36 cellular contexts compared by ENCODE assay signal in the genomic region with DNA sequence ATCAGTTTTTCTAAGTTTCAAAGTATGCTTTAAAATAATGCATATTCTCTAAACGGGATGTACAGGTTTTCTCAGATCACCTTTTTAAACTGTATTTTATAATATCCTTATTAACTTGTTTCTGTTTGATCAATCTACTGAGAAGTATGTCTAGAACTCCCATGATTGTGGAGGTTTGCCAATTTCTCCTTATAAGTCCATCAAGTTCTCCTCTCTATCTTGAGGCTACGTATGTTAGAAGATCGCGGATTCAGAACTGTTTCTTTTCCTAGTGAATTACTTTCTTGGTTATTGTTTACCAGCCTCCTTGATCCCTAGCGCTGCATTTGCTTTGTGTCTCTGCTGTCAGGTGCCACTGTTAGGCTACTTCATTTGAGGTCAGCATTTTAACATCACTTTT.
"Had no signal": no experiment of that assay in that cellular context is flagged by ENCODE, and none has a peak within 500 bp of the region (broad histone marks: within the 10 kb centered on the region; RNA-seq: fewer than 3 reads in every experiment).

No MANE protein-coding gene starts in this region.

- H3K4me3 ChIP-seq: ascending aorta, cardiac muscle cell had no signal

- H3K4me3 Mint-ChIP-seq: activated B cell treated with CpG ODN at 0.5 μM for 24 hours; activated CD4-positive, alpha-beta memory T cell treated with anti-CD3 and anti-CD28 coated beads for 36 hours; activated CD4-positive, alpha-beta T cell treated with anti-CD3 and anti-CD28 coated beads, Interleukin-2, amount 10 ng/mL, durations not matched to agents 24 days and 14 days; activated naive CD4-positive, alpha-beta T cell treated with anti-CD3 and anti-CD28 coated beads, Interleukin-2, amount 10 ng/mL, durations not matched to agents 7 days and 5 days; activated naive CD4-positive, alpha-beta T cell treated with anti-CD3 and anti-CD28 coated beads, Interleukin-2, amount 50 U/mL, for 24 hours; activated naive CD8-positive, alpha-beta T cell; activated naive CD8-positive, alpha-beta T cell treated with anti-CD3 and anti-CD28 coated beads, Interleukin-2, amount 10 ng/mL, durations not matched to agents 7 days and 5 days; activated naive CD8-positive, alpha-beta T cell treated with anti-CD3 and anti-CD28 coated beads, Interleukin-2, amount 50 U/mL, for 24 hours; activated T-cell treated with anti-CD3 and anti-CD28 coated beads, Interleukin-2, amount 50 U/mL, for 4 hours; brain; central memory CD8-positive, alpha-beta T cell; T-helper 1 cell treated with Interleukin-12 subunit alpha and Interleukin-12 subunit beta and Interleukin-4 antibody, amounts not matched to agents 30 μg/mL and 1 μg/mL, for 36 hours; T-helper 2 cell treated with Interferon-gamma antibody and Interleukin-4, amounts not matched to agents 5 μg/mL and 100 μg/mL, for 36 hours had no signal

- FAIRE-seq: bronchial epithelial cell, TTC549 had no signal

- H3K27ac Mint-ChIP-seq: activated B cell treated with CpG ODN at 0.5 μM for 24 hours; activated CD4-positive, alpha-beta memory T cell treated with anti-CD3 and anti-CD28 coated beads for 36 hours; activated CD4-positive, alpha-beta T cell treated with anti-CD3 and anti-CD28 coated beads, Interleukin-2, amount 10 ng/mL, durations not matched to agents 24 days and 14 days; activated naive CD4-positive, alpha-beta T cell treated with anti-CD3 and anti-CD28 coated beads, Interleukin-2, amount 10 ng/mL, durations not matched to agents 7 days and 5 days; activated naive CD4-positive, alpha-beta T cell treated with anti-CD3 and anti-CD28 coated beads, Interleukin-2, amount 50 U/mL, for 24 hours; activated naive CD8-positive, alpha-beta T cell; activated naive CD8-positive, alpha-beta T cell treated with anti-CD3 and anti-CD28 coated beads, Interleukin-2, amount 10 ng/mL, durations not matched to agents 7 days and 5 days; activated naive CD8-positive, alpha-beta T cell treated with anti-CD3 and anti-CD28 coated beads, Interleukin-2, amount 50 U/mL, for 24 hours; activated T-helper 2 cell treated with anti-CD3 and anti-CD28 coated beads, Interferon-gamma antibody, Interleukin-2, Interleukin-4, amounts not matched to agents 10 μg/mL and 5 μg/mL and 100 μg/mL, durations not matched to agents 14 hours and 24 hours and 36 hours; brain; T-helper 1 cell treated with Interleukin-12 subunit alpha and Interleukin-12 subunit beta and Interleukin-4 antibody, amounts not matched to agents 30 μg/mL and 1 μg/mL, for 36 hours; T-helper 2 cell treated with Interferon-gamma antibody and Interleukin-4, amounts not matched to agents 5 μg/mL and 100 μg/mL, for 36 hours had no signal

- H3K27me3 Mint-ChIP-seq: activated B cell treated with CpG ODN at 0.5 μM for 24 hours; activated CD4-positive, alpha-beta memory T cell treated with anti-CD3 and anti-CD28 coated beads for 36 hours; activated CD4-positive, alpha-beta T cell treated with anti-CD3 and anti-CD28 coated beads, Interleukin-2, amount 10 ng/mL, durations not matched to agents 24 days and 14 days; activated naive CD4-positive, alpha-beta T cell treated with anti-CD3 and anti-CD28 coated beads, Interleukin-2, amount 10 ng/mL, durations not matched to agents 7 days and 5 days; activated naive CD4-positive, alpha-beta T cell treated with anti-CD3 and anti-CD28 coated beads, Interleukin-2, amount 50 U/mL, for 24 hours; activated naive CD8-positive, alpha-beta T cell; activated naive CD8-positive, alpha-beta T cell treated with anti-CD3 and anti-CD28 coated beads, Interleukin-2, amount 10 ng/mL, durations not matched to agents 7 days and 5 days; activated naive CD8-positive, alpha-beta T cell treated with anti-CD3 and anti-CD28 coated beads, Interleukin-2, amount 50 U/mL, for 24 hours; brain; central memory CD8-positive, alpha-beta T cell had no signal

- H3K4me1 ChIP-seq: ascending aorta had no signal

- H3K27me3 ChIP-seq: ascending aorta, cardiac muscle cell had no signal

- H3K4me1 Mint-ChIP-seq: activated B cell treated with CpG ODN at 0.5 μM for 24 hours; activated naive CD4-positive, alpha-beta T cell treated with anti-CD3 and anti-CD28 coated beads, Interleukin-2, amount 10 ng/mL, durations not matched to agents 7 days and 5 days; activated naive CD4-positive, alpha-beta T cell treated with anti-CD3 and anti-CD28 coated beads, Interleukin-2, amount 50 U/mL, for 24 hours; activated naive CD8-positive, alpha-beta T cell treated with anti-CD3 and anti-CD28 coated beads, Interleukin-2, amount 50 U/mL, for 24 hours had no signal

- H3K9me3 Mint-ChIP-seq: activated B cell treated with CpG ODN at 0.5 μM for 24 hours; activated CD4-positive, alpha-beta memory T cell treated with anti-CD3 and anti-CD28 coated beads for 36 hours; activated CD4-positive, alpha-beta T cell treated with anti-CD3 and anti-CD28 coated beads, Interleukin-2, amount 10 ng/mL, durations not matched to agents 24 days and 14 days; activated naive CD4-positive, alpha-beta T cell treated with anti-CD3 and anti-CD28 coated beads, Interleukin-2, amount 10 ng/mL, durations not matched to agents 7 days and 5 days; activated naive CD4-positive, alpha-beta T cell treated with anti-CD3 and anti-CD28 coated beads, Interleukin-2, amount 50 U/mL, for 24 hours; activated naive CD8-positive, alpha-beta T cell treated with anti-CD3 and anti-CD28 coated beads, Interleukin-2, amount 10 ng/mL, durations not matched to agents 7 days and 5 days; activated naive CD8-positive, alpha-beta T cell treated with anti-CD3 and anti-CD28 coated beads, Interleukin-2, amount 50 U/mL, for 24 hours; activated T-cell treated with anti-CD3 and anti-CD28 coated beads, Interleukin-2, amount 50 U/mL, for 4 hours; activated T-helper 2 cell treated with anti-CD3 and anti-CD28 coated beads, Interferon-gamma antibody, Interleukin-2, Interleukin-4, amounts not matched to agents 10 μg/mL and 5 μg/mL and 100 μg/mL, durations not matched to agents 14 hours and 24 hours and 36 hours; brain; central memory CD8-positive, alpha-beta T cell; T-helper 1 cell treated with Interleukin-12 subunit alpha and Interleukin-12 subunit beta and Interleukin-4 antibody, amounts not matched to agents 30 μg/mL and 1 μg/mL, for 36 hours; T-helper 2 cell treated with Interferon-gamma antibody and Interleukin-4, amounts not matched to agents 5 μg/mL and 100 μg/mL, for 36 hours had no signal

- DNase-seq: activated B cell treated with CpG ODN at 0.5 μM for 24 hours; activated CD4-positive, alpha-beta memory T cell treated with anti-CD3 and anti-CD28 coated beads for 36 hours; activated CD4-positive, alpha-beta T cell treated with anti-CD3 and anti-CD28 coated beads for 4 hours; activated CD4-positive, alpha-beta T cell treated with anti-CD3 and anti-CD28 coated beads, Interleukin-2, amount 10 ng/mL, durations not matched to agents 24 days and 14 days; activated CD4-positive, alpha-beta T cell treated with anti-CD3 and anti-CD28 coated beads, Interleukin-2, amount 50 U/mL, for 1 hour; activated CD4-positive, alpha-beta T cell treated with anti-CD3 and anti-CD28 coated beads, Interleukin-2, amount 50 U/mL, for 4 hours; activated CD4-positive, CD25-positive, alpha-beta regulatory T cell treated with anti-CD3 and anti-CD28 coated beads, Interleukin-2, amount 50 U/mL, for 72 hours; activated CD8-positive, alpha-beta memory T cell treated with anti-CD3 and anti-CD28 coated beads, Interleukin-2, amount 50 U/mL, for 4 hours; activated effector memory CD4-positive, alpha-beta T cell treated with Interleukin-2 at 50 U/mL for 16 hours; activated gamma-delta T cell; activated naive CD4-positive, alpha-beta T cell treated with anti-CD3 and anti-CD28 coated beads, Interleukin-2, amount 10 ng/mL, durations not matched to agents 7 days and 5 days; activated naive CD4-positive, alpha-beta T cell treated with Interleukin-2 at 50 U/mL for 16 hours; activated naive CD8-positive, alpha-beta T cell treated with anti-CD3 and anti-CD28 coated beads, Interleukin-2, amount 10 ng/mL, durations not matched to agents 7 days and 5 days; activated naive CD8-positive, alpha-beta T cell treated with anti-CD3 and anti-CD28 coated beads, Interleukin-2, amount 50 U/mL, for 24 hours; activated T-cell treated with anti-CD3 and anti-CD28 coated beads for 4 hours; activated T-cell treated with anti-CD3 and anti-CD28 coated beads, Interleukin-2, amount 50 U/mL, for 1 hour; activated T-cell treated with anti-CD3 and anti-CD28 coated beads, Interleukin-2, amount 50 U/mL, for 4 hours; amygdala; anterior cingulate cortex; caudate nucleus; cerebellar nuclear complex; T-helper 1 cell; T-helper 2 cell; T-helper 9 cell had no signal

- H3K36me3 Mint-ChIP-seq: activated CD4-positive, alpha-beta memory T cell treated with anti-CD3 and anti-CD28 coated beads for 36 hours had no signal

- H3K9me3 ChIP-seq: ascending aorta had no signal

- H3K27ac ChIP-seq: ascending aorta, cardiac muscle cell, VCaP had no signal
